ENCODE assay signal across 9 cellular contexts in genomic region chr13:23087884-23088283, GRCh38.
DNase-seq lines count a peak whose midpoint lies in the region; ATAC-seq and TF ChIP-seq lines count a peak whose summit lies in the region.
"Had no signal": no experiment of that assay in that cellular context is flagged by ENCODE, and none has a peak within 500 bp of the region (broad histone marks: within the 10 kb centered on the region; RNA-seq: fewer than 3 reads in every experiment).

No MANE protein-coding gene starts in this region.

- H3K9me3 ChIP-seq in SJCRH30 (replicated peaks) (0 out of 2 replicates have a peak, but pooled peaks cover 3% of the 10 kb centered on the region), hepatocyte (ENCODE audit: low read depth) (no peaks in the 10 kb centered on the region)

- H2AFZ ChIP-seq in hepatocyte = no peak overlapping the region

- H3K4me3 ChIP-seq in SJCRH30 (no peak overlapping the region), hepatocyte (no peak overlapping the region)

- DNase-seq in DMS 273 (lab: John Stamatoyannopoulos, UW; ENCODE audit: unreplicated experiment) (peak; percentile 51), DMS 273 treated with DMSO at 0.1 percent for 48 hours (lab: John Stamatoyannopoulos, UW) (no peak), SJCRH30 (peak; percentile 22 to 60), hepatocyte (ENCODE audit: low spot score) (peak; percentile 32), NOMO-1 treated with dmso at 0.1 percent for 144 hours (lab: John Stamatoyannopoulos, UW; ENCODE audit: unreplicated experiment) (no peak), cerebellar nuclear complex (lab: John Stamatoyannopoulos, UW) (no peak)
- DNase-seq: activated B cell treated with CpG ODN at 0.5 μM for 24 hours had no signal

- H4K20me1 ChIP-seq in hepatocyte (ENCODE audit: insufficient read depth, poor library complexity, severe bottlenecking) = no peaks in the 10 kb centered on the region

- H3K4me2 ChIP-seq in hepatocyte = no peak overlapping the region

- no peaks in the 10 kb centered on the region for H3K9me2 ChIP-seq in hepatocyte (replicated peaks; ENCODE audit: insufficient read depth)

- H3K4me1 ChIP-seq in SJCRH30 (0 out of 2 replicates have a peak, but pooled peaks cover 2% of the 10 kb centered on the region), hepatocyte (ENCODE audit: insufficient read depth) (no peaks in the 10 kb centered on the region)

- ATAC-seq in HG02642 (IDR thresholded peaks at IDR 0.05; ENCODE audit: poor library complexity, unreplicated experiment) (peak; percentile 72), HG02623 (IDR thresholded peaks at IDR 0.05; ENCODE audit: unreplicated experiment) (no peak)

- WGBS in hepatocyte (ENCODE audit: low lambda C conversion rate, missing lambda C conversion rate) = 77% methylated on average over 1 of the region's 1 CpG

- no peaks in the 10 kb centered on the region for H3K79me2 ChIP-seq in hepatocyte

- H3K27me3 ChIP-seq in SJCRH30 (peaks cover 5% of the 10 kb centered on the region; the same call in 1 of the 2 replicates), hepatocyte (no peaks in the 10 kb centered on the region)

- H3K27ac ChIP-seq in SJCRH30 (no peak overlapping the region), hepatocyte (no peak overlapping the region)

- TF ChIP-seq CTCF in hepatocyte (IDR thresholded peaks at IDR 0.05; ENCODE audit: poor library complexity) = peak; percentile 25

- no peaks in the 10 kb centered on the region for H3K36me3 ChIP-seq in SJCRH30
- no peaks in the 10 kb centered on the region for H3K36me3 ChIP-seq in hepatocyte (replicated peaks; ENCODE audit: insufficient read depth, low read depth)

Comparison
In these comparisons a context has a peak if more than half of its experiments do, and no peak if none do; other contexts are left out.
1. DNase-seq: peak in DMS 273 (single experiment), SJCRH30 (2 of 2) and hepatocyte (single experiment); none in DMS 273 treated with DMSO at 0.1 percent for 48 hours (single experiment), NOMO-1 treated with dmso at 0.1 percent for 144 hours (single experiment) and cerebellar nuclear complex (0 of 2).